Comparison of ENCODE assay signal across 12 cellular contexts in the genomic region with DNA sequence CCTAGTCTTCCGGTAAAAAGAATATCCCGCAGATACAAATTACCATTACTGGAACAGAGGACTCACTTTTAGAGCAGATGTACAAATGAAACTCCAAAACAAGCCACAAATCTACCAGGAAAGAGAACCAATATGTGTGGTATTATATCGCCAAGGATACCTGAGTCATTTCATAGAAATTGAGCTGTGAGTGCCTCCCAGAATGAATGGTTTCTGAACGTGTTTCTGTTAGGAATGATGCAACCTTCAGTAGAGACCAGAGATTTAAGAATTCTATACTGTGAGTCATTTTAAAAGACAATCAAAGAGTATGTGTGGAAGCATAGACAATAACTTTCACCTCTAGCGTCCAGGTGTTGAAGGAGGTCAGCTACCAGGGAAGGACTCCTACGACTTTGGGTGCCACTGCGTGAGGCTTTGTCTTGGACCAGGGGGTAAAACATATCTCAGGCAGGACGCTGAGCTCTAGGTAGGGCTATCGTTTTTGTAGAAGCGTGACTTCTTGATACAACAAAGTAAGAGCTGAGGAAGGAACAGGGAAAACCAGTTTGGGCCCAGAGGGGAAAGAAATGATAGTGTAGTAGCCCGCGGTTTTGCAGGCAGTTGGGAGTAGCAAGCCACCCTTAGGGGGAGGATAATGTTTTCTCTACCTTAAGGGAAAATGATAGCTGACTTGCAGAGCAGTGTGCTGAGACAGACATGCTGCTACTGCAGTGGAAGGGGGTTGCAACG.
DNase-seq lines count a peak whose midpoint lies in the region; ATAC-seq, FAIRE-seq and TF ChIP-seq lines count a peak whose summit lies in the region.
"Had no signal": no experiment of that assay in that cellular context is flagged by ENCODE, and none has a peak within 500 bp of the region (broad histone marks: within the 10 kb centered on the region; RNA-seq: fewer than 3 reads in every experiment).

No MANE protein-coding gene starts in this region.

- H3K36me3 Mint-ChIP-seq in astrocyte (ENCODE audit: low read depth, unreplicated experiment) (peaks cover 2% of the 10 kb centered on the region), neural progenitor cell (no peaks in the 10 kb centered on the region)

- H4K20me1 ChIP-seq in astrocyte (ENCODE audit: insufficient read depth, low read length): no peaks in the 10 kb centered on the region
- no peaks in the 10 kb centered on the region for H4K20me1 ChIP-seq in neural progenitor cell (ENCODE audit: low read depth)

- H3K27ac ChIP-seq in astrocyte (ENCODE audit: low read depth, low read length): no peak overlapping the region
- H3K27ac ChIP-seq in neural progenitor cell: no peak overlapping the region
- H3K27ac ChIP-seq in esophagus muscularis mucosa (replicated peaks in 1 of 4): no peak overlapping the region

- H3K9ac ChIP-seq in astrocyte (ENCODE audit: low read length) (no peak overlapping the region), neural progenitor cell (no peak overlapping the region)

- ATAC-seq in HG03342 (IDR thresholded peaks at IDR 0.05; ENCODE audit: unreplicated experiment) (peak; percentile 60), HG03135 (IDR thresholded peaks at IDR 0.05; ENCODE audit: unreplicated experiment) (no peak), GM21576 (IDR thresholded peaks at IDR 0.05; ENCODE audit: unreplicated experiment) (no peak)
- ATAC-seq: left cardiac atrium had no signal

- 84% methylated on average over 13 of the region's 13 CpGs for WGBS in esophagus muscularis mucosa

- no peaks in the 10 kb centered on the region for H3F3A ChIP-seq in neural progenitor cell (ENCODE audit: low read depth)

- no peak overlapping the region for H2AFZ ChIP-seq in astrocyte (ENCODE audit: low read depth, low read length)
- H2AFZ ChIP-seq in neural progenitor cell (replicated peaks): no peak overlapping the region

- peak; percentile 78 for DNase-seq in GM12865 (ENCODE audit: low read depth)
- peak; percentile 79 for DNase-seq in astrocyte (ENCODE audit: low read depth)
- DNase-seq in neural progenitor cell (ENCODE audit: low spot score): no peak
- no peak for DNase-seq in esophagus muscularis mucosa (ENCODE audit: extremely low spot score)
- DNase-seq in dedifferentiated amniotic fluid mesenchymal stem cell (ENCODE audit: extremely low spot score): no peak
- DNase-seq: left cardiac atrium, NCI-H1436 treated with DMSO at 0.1 percent for 48 hours, SHP77 treated with DMSO at 0.1 percent for 48 hours had no signal

- TF ChIP-seq CTCF in GM12865 (IDR thresholded peaks at IDR 0.05; ENCODE audit: insufficient read depth, low read depth, low read length, missing control alignments): no peak
- no peak for TF ChIP-seq CTCF in astrocyte (IDR thresholded peaks at IDR 0.05; ENCODE audit: insufficient read depth, low read depth, low read length)
- no peak for TF ChIP-seq CTCF in neural progenitor cell (IDR thresholded peaks at IDR 0.05)
- TF ChIP-seq CTCF in esophagus muscularis mucosa (IDR thresholded peaks at IDR 0.05): no peak

- peak; percentile 52 for FAIRE-seq in astrocyte (lab: Jason Lieb, UNC)

- H3K79me2 ChIP-seq in astrocyte (ENCODE audit: insufficient read depth, low read length) (no peaks in the 10 kb centered on the region), neural progenitor cell (ENCODE audit: low read depth) (no peaks in the 10 kb centered on the region)

- H3K4me3 ChIP-seq in GM12865 (ENCODE audit: low read depth, low read length) (no peak overlapping the region), astrocyte (ENCODE audit: insufficient read depth, low read depth, low read length) (no peak overlapping the region), neural progenitor cell (no peak overlapping the region), esophagus muscularis mucosa (no peak overlapping the region)
- H3K4me3 ChIP-seq: prostate gland had no signal

- H3K36me3 ChIP-seq in astrocyte (ENCODE audit: insufficient read depth, low read length) (no peaks in the 10 kb centered on the region), neural progenitor cell (no peaks in the 10 kb centered on the region), esophagus muscularis mucosa (no peaks in the 10 kb centered on the region)
- H3K36me3 ChIP-seq: prostate gland had no signal

- no peaks in the 10 kb centered on the region for H3K4me1 ChIP-seq in astrocyte (ENCODE audit: insufficient read depth, low read length)
- no peaks in the 10 kb centered on the region for H3K4me1 ChIP-seq in neural progenitor cell
- no peaks in the 10 kb centered on the region for H3K4me1 ChIP-seq in esophagus muscularis mucosa
- H3K4me1 ChIP-seq: prostate gland had no signal

- H3K4me3 Mint-ChIP-seq in astrocyte (ENCODE audit: unreplicated experiment) (no peak overlapping the region), neural progenitor cell (no peak overlapping the region)

- H3K9me3 Mint-ChIP-seq in astrocyte (ENCODE audit: unreplicated experiment) (peaks cover 2% of the 10 kb centered on the region), neural progenitor cell (no peaks in the 10 kb centered on the region)

- no peaks in the 10 kb centered on the region for H3K27me3 Mint-ChIP-seq in astrocyte (ENCODE audit: low read depth, unreplicated experiment)
- H3K27me3 Mint-ChIP-seq in neural progenitor cell (ENCODE audit: insufficient read depth, low read depth): peaks cover 4% of the 10 kb centered on the region

- no peak for TF ChIP-seq POLR2A in esophagus muscularis mucosa (IDR thresholded peaks at IDR 0.05; ENCODE audit: low read depth)

- H3K27me3 ChIP-seq in astrocyte (ENCODE audit: insufficient read depth, low read length) (no peaks in the 10 kb centered on the region), neural progenitor cell (no peaks in the 10 kb centered on the region), esophagus muscularis mucosa (no peaks in the 10 kb centered on the region)

- H3K27ac Mint-ChIP-seq in astrocyte (ENCODE audit: unreplicated experiment): peak overlapping the region; percentile 95
- H3K27ac Mint-ChIP-seq in neural progenitor cell: peak overlapping the region; percentile 12

- TF ChIP-seq EP300 in esophagus muscularis mucosa (IDR thresholded peaks at IDR 0.05): no peak

- intact Hi-C loops in esophagus muscularis mucosa (cut with DNase I): no loop called here

- H3K4me1 Mint-ChIP-seq in astrocyte (ENCODE audit: low read depth, unreplicated experiment): peaks cover 24% of the 10 kb centered on the region
- no peaks in the 10 kb centered on the region for H3K4me1 Mint-ChIP-seq in neural progenitor cell

- H3K9me3 ChIP-seq in astrocyte (ENCODE audit: insufficient read depth, low read depth, low read length): no peaks in the 10 kb centered on the region
- H3K9me3 ChIP-seq in neural progenitor cell (ENCODE audit: low read depth): no peaks in the 10 kb centered on the region
- H3K9me3 ChIP-seq in esophagus muscularis mucosa: no peaks in the 10 kb centered on the region
- H3K9me3 ChIP-seq: prostate gland had no signal

- H3K4me2 ChIP-seq in astrocyte (ENCODE audit: low read length) (no peak overlapping the region), neural progenitor cell (no peak overlapping the region)

Comparison
In these comparisons a context has a peak if more than half of its experiments do, and no peak if none do; other contexts are left out.
1. DNase-seq: peak in GM12865 (single experiment) and astrocyte (single experiment); none in neural progenitor cell (single experiment), esophagus muscularis mucosa (single experiment) and dedifferentiated amniotic fluid mesenchymal stem cell (single experiment).